In genomic region chr22:22752556-22753477, GRCh38 we compare ENCODE assay signal across 8 cellular contexts.
DNase-seq lines count a peak whose midpoint lies in the region; ATAC-seq and TF ChIP-seq lines count a peak whose summit lies in the region.

No MANE protein-coding gene starts in this region.

- no peaks in the 10 kb centered on the region; the same call in 1 of the 2 replicates for H3K27me3 ChIP-seq in Caco-2 (replicated peaks; ENCODE audit: control insufficient read depth, insufficient read depth, low read length)

- peaks cover 19% of the 10 kb centered on the region for H3K4me1 Mint-ChIP-seq in activated naive CD4-positive, alpha-beta T cell treated with anti-CD3 and anti-CD28 coated beads for 36 hours (ENCODE audit: low read depth)
- H3K4me1 Mint-ChIP-seq in stimulated activated naive CD8-positive, alpha-beta T cell treated with anti-CD3 and anti-CD28 coated beads, Interleukin-15, amount 100 ng/mL, for 72 hours: peaks cover 39% of the 10 kb centered on the region
- no peaks in the 10 kb centered on the region for H3K4me1 Mint-ChIP-seq in Caco-2 (ENCODE audit: low read depth, unreplicated experiment)

- CTCF ChIA-PET in activated naive CD4-positive, alpha-beta T cell treated with anti-CD3 and anti-CD28 coated beads for 36 hours (lab: Charles Lee): interaction anchor here (0.6 to 3.4 kb wide), 33 partner anchors 8 to 330 kb away, joined by 3 to 30 read pairs (median 4); no protein-coding TSS in a partner anchor
- CTCF ChIA-PET in Caco-2 (lab: Charles Lee): interaction anchor here (0.6 to 2.6 kb wide), 15 partner anchors 7 to 643 kb away, joined by 3 to 45 read pairs (median 4); no protein-coding TSS in a partner anchor

- peak overlapping the region; percentile 47 for H3K27ac Mint-ChIP-seq in activated naive CD4-positive, alpha-beta T cell treated with anti-CD3 and anti-CD28 coated beads for 36 hours
- H3K27ac Mint-ChIP-seq in stimulated activated naive CD8-positive, alpha-beta T cell treated with anti-CD3 and anti-CD28 coated beads, Interleukin-15, amount 100 ng/mL, for 72 hours: peak overlapping the region; percentile 96 to 97
- no peak overlapping the region for H3K27ac Mint-ChIP-seq in Caco-2 (ENCODE audit: unreplicated experiment)

- no peaks in the 10 kb centered on the region for H3K9me3 ChIP-seq in Caco-2

- no TSS peak for BruUV-seq in Caco-2 (replicated peaks; lab: Mats Ljungman, UMichigan)

- H3K4me3 ChIP-seq in fibroblast of mammary gland (ENCODE audit: control insufficient read depth, low read depth, low read length): no peak overlapping the region
- H3K4me3 ChIP-seq in Caco-2 (ENCODE audit: low read depth, low read length): no peak overlapping the region

- no peaks in the 10 kb centered on the region for H3K27me3 Mint-ChIP-seq in activated naive CD4-positive, alpha-beta T cell treated with anti-CD3 and anti-CD28 coated beads for 36 hours (ENCODE audit: low read depth)
- no peaks in the 10 kb centered on the region for H3K27me3 Mint-ChIP-seq in stimulated activated naive CD8-positive, alpha-beta T cell treated with anti-CD3 and anti-CD28 coated beads, Interleukin-15, amount 100 ng/mL, for 72 hours
- no peaks in the 10 kb centered on the region for H3K27me3 Mint-ChIP-seq in Caco-2 (ENCODE audit: insufficient read depth, unreplicated experiment)

- no peak for ATAC-seq in stimulated activated naive CD8-positive, alpha-beta T cell treated with anti-CD3 and anti-CD28 coated beads, Interleukin-15, amount 100 ng/mL, for 72 hours

- no peaks in the 10 kb centered on the region for H3K9me3 Mint-ChIP-seq in activated naive CD4-positive, alpha-beta T cell treated with anti-CD3 and anti-CD28 coated beads for 36 hours
- H3K9me3 Mint-ChIP-seq in stimulated activated naive CD8-positive, alpha-beta T cell treated with anti-CD3 and anti-CD28 coated beads, Interleukin-15, amount 100 ng/mL, for 72 hours: no peaks in the 10 kb centered on the region
- no peaks in the 10 kb centered on the region for H3K9me3 Mint-ChIP-seq in Caco-2 (ENCODE audit: unreplicated experiment)

- TF ChIP-seq CTCF in fibroblast of mammary gland (conservative IDR thresholded peaks at IDR 0.05; ENCODE audit: control insufficient read depth, insufficient read depth, low read depth, low read length): no peak
- no peak for TF ChIP-seq CTCF in GM10266 (IDR thresholded peaks at IDR 0.05; ENCODE audit: control insufficient read depth, insufficient read depth, low read depth, missing control alignments)
- no peak for TF ChIP-seq CTCF in Caco-2 (IDR thresholded peaks at IDR 0.05; ENCODE audit: insufficient read depth in 1 of 2, low read depth in 1 of 2, low read length in 1 of 2, severe bottlenecking in 1 of 2, unreplicated experiment in 1 of 2)

- H3K36me3 ChIP-seq in Caco-2 (ENCODE audit: control insufficient read depth, insufficient read depth, low read length): no peaks in the 10 kb centered on the region

- H3K4me1 ChIP-seq in Caco-2: no peaks in the 10 kb centered on the region

- DNase-seq in activated naive CD4-positive, alpha-beta T cell treated with anti-CD3 and anti-CD28 coated beads for 36 hours: no peak
- DNase-seq in activated naive CD4-positive, alpha-beta T cell treated with anti-CD3 and anti-CD28 coated beads, Interleukin-2, amount 50 U/mL, for 16 hours: no peak
- peak; percentile 11 for DNase-seq in OCI-M1 (lab: John Stamatoyannopoulos, UW)
- DNase-seq in fibroblast of mammary gland (ENCODE audit: low read depth): peak; percentile 95
- no peak for DNase-seq in stimulated activated naive CD8-positive, alpha-beta T cell treated with anti-CD3 and anti-CD28 coated beads, Interleukin-15, amount 100 ng/mL, for 72 hours
- no peak for DNase-seq in superior temporal gyrus (ENCODE audit: extremely low spot score)
- DNase-seq in GM10266 (ENCODE audit: extremely low spot score): no peak
- no peak for DNase-seq in Caco-2

- POLR2A ChIA-PET in Caco-2 (lab: Charles Lee): interaction anchor here (0.5 kb wide), 1 partner anchor 34 kb away, joined by 3 read pairs; no protein-coding TSS in a partner anchor

- intact Hi-C loops in activated naive CD4-positive, alpha-beta T cell treated with anti-CD3 and anti-CD28 coated beads for 36 hours (cut with micrococcal nuclease): loop anchor here (1.0 kb wide), 2 partner anchors 131 to 203 kb away; no protein-coding TSS in a partner anchor
- intact Hi-C loops in Caco-2 (cut with micrococcal nuclease; ENCODE audit: unreplicated experiment): loop anchor here (2.0 kb wide), 1 partner anchor 132 kb away; no protein-coding TSS in a partner anchor

- no peaks in the 10 kb centered on the region for H3K36me3 Mint-ChIP-seq in activated naive CD4-positive, alpha-beta T cell treated with anti-CD3 and anti-CD28 coated beads for 36 hours (ENCODE audit: low read depth)
- no peaks in the 10 kb centered on the region for H3K36me3 Mint-ChIP-seq in Caco-2 (ENCODE audit: insufficient read depth, unreplicated experiment)

- no peak overlapping the region for H3K4me3 Mint-ChIP-seq in activated naive CD4-positive, alpha-beta T cell treated with anti-CD3 and anti-CD28 coated beads for 36 hours
- H3K4me3 Mint-ChIP-seq in stimulated activated naive CD8-positive, alpha-beta T cell treated with anti-CD3 and anti-CD28 coated beads, Interleukin-15, amount 100 ng/mL, for 72 hours: no peak overlapping the region
- no peak overlapping the region for H3K4me3 Mint-ChIP-seq in Caco-2 (ENCODE audit: unreplicated experiment)

Comparison
In these comparisons a context has a peak if more than half of its experiments do, and no peak if none do; other contexts are left out.
1. DNase-seq: peak in OCI-M1 (single experiment) and fibroblast of mammary gland (single experiment); none in activated naive CD4-positive, alpha-beta T cell treated with anti-CD3 and anti-CD28 coated beads for 36 hours (single experiment), activated naive CD4-positive, alpha-beta T cell treated with anti-CD3 and anti-CD28 coated beads, Interleukin-2, amount 50 U/mL, for 16 hours (single experiment), stimulated activated naive CD8-positive, alpha-beta T cell treated with anti-CD3 and anti-CD28 coated beads, Interleukin-15, amount 100 ng/mL, for 72 hours (0 of 2), superior temporal gyrus (single experiment), GM10266 (single experiment) and Caco-2 (0 of 2).